ENCODE assay signal across 12 cellular contexts in the genomic region with DNA sequence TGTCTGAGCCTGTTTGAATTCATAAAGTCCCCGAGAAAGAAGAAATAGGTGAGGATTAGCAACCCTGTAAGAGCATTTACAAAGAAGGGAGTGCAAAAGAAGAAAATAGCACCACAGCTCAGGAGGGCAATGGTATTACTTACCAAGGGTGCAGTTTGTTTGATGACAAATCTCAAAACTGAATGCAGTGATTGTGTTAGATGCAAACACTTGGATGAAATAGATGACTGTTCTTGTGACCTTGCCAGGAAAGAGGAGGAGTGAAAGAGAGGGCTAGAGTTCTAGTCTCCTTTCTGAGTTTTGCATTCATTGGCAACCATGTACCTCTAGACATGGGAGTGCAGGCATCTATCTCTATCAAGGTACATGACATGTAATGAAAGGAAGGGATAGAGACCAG.
DNase-seq lines count a peak whose midpoint lies in the region; ATAC-seq and TF ChIP-seq lines count a peak whose summit lies in the region.
"Had no signal": no experiment of that assay in that cellular context is flagged by ENCODE, and none has a peak within 500 bp of the region (broad histone marks: within the 10 kb centered on the region; RNA-seq: fewer than 3 reads in every experiment).

No MANE protein-coding gene starts in this region.

- peaks cover 20% of the 10 kb centered on the region for H3K36me3 Mint-ChIP-seq in activated T-helper 1 cell treated with anti-CD3 and anti-CD28 coated beads, Interleukin-12 subunit alpha, Interleukin-12 subunit beta, Interleukin-2, Interleukin-4 antibody, amounts not matched to agents 30 ng/mL and 10 ng/mL and 1 ng/mL, durations not matched to agents 14 hours and 24 hours and 36 hours (ENCODE audit: low read depth)
- H3K36me3 Mint-ChIP-seq in stimulated activated effector memory CD8-positive, alpha-beta T cell treated with anti-CD3 and anti-CD28 coated beads, Interleukin-12 subunit alpha, Interleukin-12 subunit beta, amount 100 ng/mL, for 72 hours = peaks cover 5% of the 10 kb centered on the region

- H3K9me3 Mint-ChIP-seq in activated T-helper 1 cell treated with anti-CD3 and anti-CD28 coated beads, Interleukin-12 subunit alpha, Interleukin-12 subunit beta, Interleukin-2, Interleukin-4 antibody, amounts not matched to agents 30 ng/mL and 10 ng/mL and 1 ng/mL, durations not matched to agents 14 hours and 24 hours and 36 hours = peaks cover 29% of the 10 kb centered on the region
- H3K9me3 Mint-ChIP-seq in stimulated activated effector memory CD8-positive, alpha-beta T cell treated with anti-CD3 and anti-CD28 coated beads, Interleukin-12 subunit alpha, Interleukin-12 subunit beta, amount 100 ng/mL, for 72 hours = no peaks in the 10 kb centered on the region

- H3K27me3 ChIP-seq in left ventricle myocardium inferior (ENCODE audit: low read depth) = no peaks in the 10 kb centered on the region

- peaks cover 87% of the 10 kb centered on the region for H3K4me1 Mint-ChIP-seq in activated T-helper 1 cell treated with anti-CD3 and anti-CD28 coated beads, Interleukin-12 subunit alpha, Interleukin-12 subunit beta, Interleukin-2, Interleukin-4 antibody, amounts not matched to agents 30 ng/mL and 10 ng/mL and 1 ng/mL, durations not matched to agents 14 hours and 24 hours and 36 hours (ENCODE audit: low read depth)
- peaks cover 37% of the 10 kb centered on the region for H3K4me1 Mint-ChIP-seq in stimulated activated effector memory CD8-positive, alpha-beta T cell treated with anti-CD3 and anti-CD28 coated beads, Interleukin-12 subunit alpha, Interleukin-12 subunit beta, amount 100 ng/mL, for 72 hours

- no peaks in the 10 kb centered on the region for H3K36me3 ChIP-seq in left ventricle myocardium inferior

- peaks cover 15% of the 10 kb centered on the region for H3K9me3 ChIP-seq in left ventricle myocardium inferior (replicated peaks)

- intact Hi-C loops in activated T-helper 1 cell treated with anti-CD3 and anti-CD28 coated beads, Interleukin-12 subunit alpha, Interleukin-12 subunit beta, Interleukin-2, Interleukin-4 antibody, amounts not matched to agents 30 ng/mL and 10 ng/mL and 1 ng/mL, durations not matched to agents 14 hours and 24 hours and 36 hours (cut with micrococcal nuclease) = loop anchor here (1.0 to 10.0 kb wide), 12 partner anchors 24 to 1444 kb away; no protein-coding TSS in a partner anchor
- intact Hi-C loops in left ventricle myocardium inferior (cut with micrococcal nuclease) = no loop called here

- H3K4me3 ChIP-seq in left ventricle myocardium inferior = no peak overlapping the region

- H3K27ac Mint-ChIP-seq in activated T-helper 1 cell treated with anti-CD3 and anti-CD28 coated beads, Interleukin-12 subunit alpha, Interleukin-12 subunit beta, Interleukin-2, Interleukin-4 antibody, amounts not matched to agents 30 ng/mL and 10 ng/mL and 1 ng/mL, durations not matched to agents 14 hours and 24 hours and 36 hours = peak overlapping the region; percentile 95
- no peak overlapping the region for H3K27ac Mint-ChIP-seq in stimulated activated effector memory CD8-positive, alpha-beta T cell treated with anti-CD3 and anti-CD28 coated beads, Interleukin-12 subunit alpha, Interleukin-12 subunit beta, amount 100 ng/mL, for 72 hours
- H3K27ac Mint-ChIP-seq: HFFc6 had no signal

- peak; percentile 36 for ATAC-seq in HG03565 (IDR thresholded peaks at IDR 0.05; ENCODE audit: unreplicated experiment)
- ATAC-seq in stimulated activated effector memory CD8-positive, alpha-beta T cell treated with anti-CD3 and anti-CD28 coated beads, Interleukin-12 subunit alpha, Interleukin-12 subunit beta, amount 100 ng/mL, for 72 hours = peak; percentile 99
- no peak for ATAC-seq in HG02642 (IDR thresholded peaks at IDR 0.05; ENCODE audit: poor library complexity, unreplicated experiment)

- no peak overlapping the region for H3K27ac ChIP-seq in left ventricle myocardium inferior (replicated peaks)

- H3K4me3 Mint-ChIP-seq in activated T-helper 1 cell treated with anti-CD3 and anti-CD28 coated beads, Interleukin-12 subunit alpha, Interleukin-12 subunit beta, Interleukin-2, Interleukin-4 antibody, amounts not matched to agents 30 ng/mL and 10 ng/mL and 1 ng/mL, durations not matched to agents 14 hours and 24 hours and 36 hours = peak overlapping the region; percentile 86
- H3K4me3 Mint-ChIP-seq in stimulated activated effector memory CD8-positive, alpha-beta T cell treated with anti-CD3 and anti-CD28 coated beads, Interleukin-12 subunit alpha, Interleukin-12 subunit beta, amount 100 ng/mL, for 72 hours = no peak overlapping the region
- H3K4me3 Mint-ChIP-seq: HFFc6 had no signal

- DNase-seq in activated CD4-positive, alpha-beta T cell treated with anti-CD3 and anti-CD28 coated beads for 48 hours = peak; percentile 22
- no peak for DNase-seq in activated CD4-positive, alpha-beta T cell treated with anti-CD3 and anti-CD28 coated beads, Interleukin-2, amount 50 U/mL, for 48 hours
- DNase-seq in activated T-helper 1 cell treated with anti-CD3 and anti-CD28 coated beads, Interleukin-12 subunit alpha, Interleukin-12 subunit beta, Interleukin-2, Interleukin-4 antibody, amounts not matched to agents 30 ng/mL and 10 ng/mL and 1 ng/mL, durations not matched to agents 14 hours and 24 hours and 36 hours (ENCODE audit: low spot score) = peak; percentile 31
- DNase-seq in stimulated activated effector memory CD8-positive, alpha-beta T cell treated with anti-CD3 and anti-CD28 coated beads, Interleukin-12 subunit alpha, Interleukin-12 subunit beta, amount 100 ng/mL, for 72 hours (ENCODE audit: low spot score in 2 of 2) = no peak
- DNase-seq in left ventricle myocardium inferior (no peak), NCI-H446 (lab: John Stamatoyannopoulos, UW) (no peak)
- DNase-seq: HFFc6, NCI-H1092 treated with DMSO at 0.1 percent for 48 hours, NCI-H226, occipital lobe had no signal

- peaks cover 6% of the 10 kb centered on the region for H3K4me1 ChIP-seq in left ventricle myocardium inferior

- no peak for TF ChIP-seq CTCF in left ventricle myocardium inferior (IDR thresholded peaks at IDR 0.05; ENCODE audit: borderline replicate concordance)

- H3K27me3 Mint-ChIP-seq in activated T-helper 1 cell treated with anti-CD3 and anti-CD28 coated beads, Interleukin-12 subunit alpha, Interleukin-12 subunit beta, Interleukin-2, Interleukin-4 antibody, amounts not matched to agents 30 ng/mL and 10 ng/mL and 1 ng/mL, durations not matched to agents 14 hours and 24 hours and 36 hours (ENCODE audit: insufficient read depth) = no peaks in the 10 kb centered on the region

Comparison
In these comparisons a context has a peak if more than half of its experiments do, and no peak if none do; other contexts are left out.
1. DNase-seq: peak in activated CD4-positive, alpha-beta T cell treated with anti-CD3 and anti-CD28 coated beads for 48 hours (single experiment) and activated T-helper 1 cell treated with anti-CD3 and anti-CD28 coated beads, Interleukin-12 subunit alpha, Interleukin-12 subunit beta, Interleukin-2, Interleukin-4 antibody, amounts not matched to agents 30 ng/mL and 10 ng/mL and 1 ng/mL, durations not matched to agents 14 hours and 24 hours and 36 hours (single experiment); none in activated CD4-positive, alpha-beta T cell treated with anti-CD3 and anti-CD28 coated beads, Interleukin-2, amount 50 U/mL, for 48 hours (0 of 2), stimulated activated effector memory CD8-positive, alpha-beta T cell treated with anti-CD3 and anti-CD28 coated beads, Interleukin-12 subunit alpha, Interleukin-12 subunit beta, amount 100 ng/mL, for 72 hours (0 of 2), left ventricle myocardium inferior (single experiment) and NCI-H446 (0 of 2).